ENCODE assay signal across 1 cellular context in genomic region chr11:62889484-62890437, GRCh38.
A peak's percentile ranks its signal among the peaks of the same experiment; 100 is the strongest.
TF ChIP-seq lines count a peak whose summit lies in the region.

No MANE protein-coding gene starts in this region.

TF ChIP-seq in K562, 482 proteins besides CTCF, POLR2A, EP300 and RAD21 (continued from another document and continues in another):
- TF ChIP-seq CUX1 (CRISPR knock-in tag; IDR thresholded peaks at IDR 0.05) (no peak), WHSC1 (IDR thresholded peaks at IDR 0.05; ENCODE audit: low read length) (no peak), TCF15 (CRISPR knock-in tag; IDR thresholded peaks at IDR 0.05) (no peak), E2F6 (IDR thresholded peaks at IDR 0.05; ENCODE audit: borderline replicate concordance in 1 of 2, extremely low read depth in 1 of 2, insufficient read depth in 1 of 2, insufficient read length in 1 of 2, low read depth in 1 of 2, low read length in 1 of 2, poor library complexity in 1 of 2, severe bottlenecking in 1 of 2) (no peak), ZNF561 (CRISPR knock-in tag; conservative IDR thresholded peaks at IDR 0.05) (peak; percentile 79; the same call in 1 of the 2 replicates), LARP7 (IDR thresholded peaks at IDR 0.05) (peak; percentile 81; the same call in 1 of the 2 replicates), YY1 (IDR thresholded peaks at IDR 0.05; ENCODE audit: borderline replicate concordance in 1 of 3, control insufficient read depth in 1 of 3, extremely low read depth in 1 of 3, insufficient read depth in 3 of 3, insufficient read length in 1 of 3, insufficient replicate concordance in 2 of 3, low read depth in 1 of 3, low read length in 2 of 3) (peak in 1 of 3 experiments; percentile 77), CBX1 (IDR thresholded peaks at IDR 0.05; ENCODE audit: low read depth) (peak; percentile 36; the same call in 1 of the 2 replicates), CBX3 (IDR thresholded peaks at IDR 0.05; ENCODE audit: borderline replicate concordance in 1 of 2, low read length in 2 of 2) (peak in 1 of 2 experiments; percentile 51; a peak in 1 of 3 replicates), PRDM10 (IDR thresholded peaks at IDR 0.05; ENCODE audit: partially characterized antibody) (peak; percentile 95), ZNF584 (CRISPR knock-in tag; IDR thresholded peaks at IDR 0.05; ENCODE audit: low read depth) (no peak), SP2 (IDR thresholded peaks at IDR 0.05; ENCODE audit: extremely low read depth, low read depth, low read length, poor library complexity, severe bottlenecking) (no peak), HMG20A (CRISPR knock-in tag; conservative IDR thresholded peaks at IDR 0.05) (peak; percentile 21; the same call in 1 of the 2 replicates), MED1 (CRISPR knock-in tag; IDR thresholded peaks at IDR 0.05; ENCODE audit: borderline replicate concordance) (no peak), DACH1 (IDR thresholded peaks at IDR 0.05; ENCODE audit: partially characterized antibody) (no peak), RFX5 (IDR thresholded peaks at IDR 0.05; ENCODE audit: low read depth, low read length) (no peak), HINFP (tag; conservative IDR thresholded peaks at IDR 0.05; ENCODE audit: low read depth) (no peak), DIDO1 (tag; IDR thresholded peaks at IDR 0.05; ENCODE audit: low read depth) (no peak), BHLHE40 (IDR thresholded peaks at IDR 0.05; ENCODE audit: low read length) (peak; percentile 11; the same call in 1 of the 2 replicates), PHF21A (IDR thresholded peaks at IDR 0.05; ENCODE audit: borderline replicate concordance, low read depth) (no peak), ZNF609 (CRISPR knock-in tag; IDR thresholded peaks at IDR 0.05; ENCODE audit: borderline replicate concordance) (no peak), ZNF655 (CRISPR knock-in tag; IDR thresholded peaks at IDR 0.05) (peak; percentile 67; the same call in 1 of the 2 replicates), MLLT1 (IDR thresholded peaks at IDR 0.05) (peak; percentile 62 to 82; a peak in 2 of 4 replicates), CREM (IDR thresholded peaks at IDR 0.05; ENCODE audit: low read depth) (no peak), ZBTB34 (CRISPR knock-in tag; IDR thresholded peaks at IDR 0.05) (no peak), SMAD2 (IDR thresholded peaks at IDR 0.05; ENCODE audit: low read depth, low read length) (no peak)
